1 cellular context compared by ENCODE assay signal in genomic region chr1:242787968-242788367, GRCh38.
A peak's percentile ranks its signal among the peaks of the same experiment; 100 is the strongest.
TF ChIP-seq lines count a peak whose summit lies in the region.

No MANE protein-coding gene starts in this region.

TF ChIP-seq in H1, 55 proteins besides CTCF, POLR2A, EP300 and RAD21:
- TF ChIP-seq JUND (IDR thresholded peaks at IDR 0.05; ENCODE audit: low read length) (peak; percentile 71; the same call in 1 of the 2 replicates), YY1 (IDR thresholded peaks at IDR 0.05; ENCODE audit: low read depth, low read length) (no peak)
